28 cellular contexts compared by ENCODE assay signal in genomic region chr5:1043327-1043726, GRCh38. TPM values are rescaled to one million over a fixed set of nuclear protein-coding genes. Genes with fewer than 3 reads are reported as not detected.
"Had no signal": no experiment of that assay in that cellular context is flagged by ENCODE, and none has a peak within 500 bp of the region (broad histone marks: within the 10 kb centered on the region; RNA-seq: fewer than 3 reads in every experiment).

No MANE protein-coding gene starts in this region.

- ATAC-seq: activated CD8-positive, alpha-beta memory T cell treated with anti-CD3 and anti-CD28 coated beads, Interleukin-2, amount 10 ng/mL, durations not matched to agents 7 days and 5 days; Panc1 had no signal

- H3K36me3 Mint-ChIP-seq: activated CD4-positive, alpha-beta memory T cell treated with anti-CD3 and anti-CD28 coated beads for 36 hours had no signal

- H3K4me1 Mint-ChIP-seq: activated CD8-positive, alpha-beta memory T cell treated with anti-CD3 and anti-CD28 coated beads, Interleukin-2, amount 10 ng/mL, durations not matched to agents 7 days and 5 days had no signal

- H3K4me1 ChIP-seq: ascending aorta, SJCRH30 had no signal

- H3K27ac Mint-ChIP-seq: activated CD4-positive, alpha-beta memory T cell treated with anti-CD3 and anti-CD28 coated beads for 36 hours; activated CD8-positive, alpha-beta memory T cell treated with anti-CD3 and anti-CD28 coated beads, Interleukin-2, amount 10 ng/mL, durations not matched to agents 7 days and 5 days; activated naive CD8-positive, alpha-beta T cell treated with anti-CD3 and anti-CD28 coated beads, Interleukin-2, amount 10 ng/mL, durations not matched to agents 7 days and 5 days had no signal

- H3K9me3 ChIP-seq: ascending aorta, SJCRH30 had no signal

- H3K27me3 ChIP-seq: ascending aorta, cardiac muscle cell, SJCRH30 had no signal

- H3K27me3 Mint-ChIP-seq: activated CD4-positive, alpha-beta memory T cell treated with anti-CD3 and anti-CD28 coated beads for 36 hours; activated CD8-positive, alpha-beta memory T cell treated with anti-CD3 and anti-CD28 coated beads, Interleukin-2, amount 10 ng/mL, durations not matched to agents 7 days and 5 days; central memory CD8-positive, alpha-beta T cell had no signal

- H3K36me3 ChIP-seq: ascending aorta, cardiac muscle cell, SJCRH30 had no signal

- H3K4me3 ChIP-seq: ascending aorta, cardiac muscle cell, SJCRH30, SK-N-MC had no signal

- DNase-seq: activated CD4-positive, alpha-beta memory T cell treated with anti-CD3 and anti-CD28 coated beads for 36 hours; activated CD4-positive, alpha-beta T cell treated with anti-CD3 and anti-CD28 coated beads, Interleukin-2, amount 50 U/mL, for 1 hour; activated CD8-positive, alpha-beta memory T cell treated with anti-CD3 and anti-CD28 coated beads, Interleukin-2, amount 10 ng/mL, durations not matched to agents 7 days and 5 days; activated CD8-positive, alpha-beta memory T cell treated with anti-CD3 and anti-CD28 coated beads, Interleukin-2, amount 50 U/mL, for 48 hours; activated effector memory CD4-positive, alpha-beta T cell treated with Interleukin-2 at 50 U/mL for 16 hours; activated naive CD4-positive, alpha-beta T cell treated with anti-CD3 and anti-CD28 coated beads, Interleukin-2, amount 50 U/mL, for 16 hours; activated naive CD8-positive, alpha-beta T cell treated with anti-CD3 and anti-CD28 coated beads, Interleukin-2, amount 10 ng/mL, durations not matched to agents 7 days and 5 days; activated T-cell treated with anti-CD3 and anti-CD28 coated beads, Interleukin-2, amount 50 U/mL, for 1 hour; amygdala; MM.1S; MV-4-11; NCI-H1092; NCI-H1436 treated with DMSO at 0.1 percent for 48 hours; NCI-H1694 treated with DMSO at 0.1 percent for 48 hours; NCI-H2029; NCI-H345; NCI-H524 treated with DMSO at 0.1 percent for 48 hours; SHP77; SJCRH30; T1000 had no signal

- H3K27ac ChIP-seq: ascending aorta, cardiac muscle cell, KMS-11, SJCRH30, SK-N-MC had no signal

- H3K4me3 Mint-ChIP-seq: activated CD4-positive, alpha-beta memory T cell treated with anti-CD3 and anti-CD28 coated beads for 36 hours; activated CD8-positive, alpha-beta memory T cell treated with anti-CD3 and anti-CD28 coated beads, Interleukin-2, amount 10 ng/mL, durations not matched to agents 7 days and 5 days; activated naive CD8-positive, alpha-beta T cell treated with anti-CD3 and anti-CD28 coated beads, Interleukin-2, amount 10 ng/mL, durations not matched to agents 7 days and 5 days; central memory CD8-positive, alpha-beta T cell had no signal

RNA-seq across cellular contexts. Expression of gene NKD2, which starts 34.7 kb away (rescaled TPM):
- total RNA-seq: chondrocyte, LHCN-M2, SJCRH30 had no signal
